In the genomic region with DNA sequence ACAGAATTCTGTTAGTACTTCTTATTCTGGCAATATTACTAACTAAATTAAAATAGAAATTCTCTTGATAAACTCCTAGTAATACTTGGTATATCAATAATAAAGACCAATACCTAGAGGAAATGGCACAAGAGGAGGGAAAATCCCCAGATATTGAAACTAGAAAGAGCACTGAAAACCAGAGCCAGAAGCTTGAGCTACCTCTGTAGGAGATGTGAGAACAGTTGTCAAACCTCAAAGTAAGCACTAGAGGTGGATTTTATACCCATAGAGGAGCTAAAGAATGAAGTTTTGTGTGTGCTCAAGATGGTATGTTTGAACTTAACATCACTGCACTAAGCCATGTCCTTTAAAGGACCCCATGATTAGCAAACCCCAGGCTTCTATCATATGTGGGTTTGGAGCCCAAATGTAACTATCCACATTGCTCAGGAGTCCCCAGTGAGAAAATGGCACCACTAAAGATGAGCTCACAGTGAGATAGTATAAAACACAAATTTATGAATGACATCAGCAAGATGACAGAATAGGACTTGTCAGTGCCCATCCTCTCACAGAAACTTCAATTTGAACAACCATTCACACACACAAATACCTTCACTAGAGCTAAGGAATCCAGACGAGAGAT, we compare ENCODE assay signal across 15 cellular contexts.
A peak's percentile ranks its signal among the peaks of the same experiment; 100 is the strongest.
DNase-seq lines count a peak whose midpoint lies in the region; ATAC-seq and TF ChIP-seq lines count a peak whose summit lies in the region.
"Had no signal": no experiment of that assay in that cellular context is flagged by ENCODE, and none has a peak within 500 bp of the region (broad histone marks: within the 10 kb centered on the region; RNA-seq: fewer than 3 reads in every experiment).

No MANE protein-coding gene starts in this region.

- TF ChIP-seq CTCF in GM13976 (IDR thresholded peaks at IDR 0.05; ENCODE audit: borderline replicate concordance, control extremely low read depth, extremely low read depth, insufficient read depth, missing control alignments) (no peak), type B pancreatic cell (conservative IDR thresholded peaks at IDR 0.05) (no peak), natural killer cell (IDR thresholded peaks at IDR 0.05) (no peak)

- in situ Hi-C loops in GM13976 (cut with MboI; ENCODE audit: low sequenced_read_pairs, unreplicated experiment), result no loop called here

- ATAC-seq in GM19372 (IDR thresholded peaks at IDR 0.05; ENCODE audit: low read depth, unreplicated experiment) (peak; percentile 89), HG02610 (IDR thresholded peaks at IDR 0.05; ENCODE audit: unreplicated experiment) (peak; percentile 85), HG03196 (IDR thresholded peaks at IDR 0.05; ENCODE audit: unreplicated experiment) (peak; percentile 77), natural killer cell (no peak)
- ATAC-seq: gastrocnemius medialis, WTC11 had no signal

- peak; percentile 23 for DNase-seq in GM13976 (ENCODE audit: low spot score)
- no peak for DNase-seq in type B pancreatic cell (ENCODE audit: extremely low spot score, unreplicated experiment)
- no peak for DNase-seq in dermis blood vessel endothelial cell
- no peak for DNase-seq in HT-29 (ENCODE audit: low spot score)
- DNase-seq in natural killer cell, result no peak
- DNase-seq: activated T-cell treated with anti-CD3 and anti-CD28 coated beads for 4 hours; effector CD8-positive, alpha-beta T cell; gastrocnemius medialis; NCI-H526; SHP77; thyroid gland had no signal

- H3K9me3 Mint-ChIP-seq in type B pancreatic cell, result no peaks in the 10 kb centered on the region
- H3K9me3 Mint-ChIP-seq in natural killer cell, result no peaks in the 10 kb centered on the region
- H3K9me3 Mint-ChIP-seq: WTC11 had no signal

- intact Hi-C loops in natural killer cell (cut with micrococcal nuclease), result no loop called here

- H3K27me3 Mint-ChIP-seq in type B pancreatic cell (no peaks in the 10 kb centered on the region), natural killer cell (ENCODE audit: low read depth in 2 of 2) (no peaks in the 10 kb centered on the region)

- H3K27ac Mint-ChIP-seq in type B pancreatic cell (no peak overlapping the region), natural killer cell (no peak overlapping the region)
- H3K27ac Mint-ChIP-seq: WTC11 had no signal

- H3K36me3 Mint-ChIP-seq in type B pancreatic cell (peaks cover 14% of the 10 kb centered on the region), natural killer cell (no peaks in the 10 kb centered on the region)
- H3K36me3 Mint-ChIP-seq: WTC11 had no signal

- no peak overlapping the region for H3K4me3 Mint-ChIP-seq in type B pancreatic cell
- no peak overlapping the region for H3K4me3 Mint-ChIP-seq in natural killer cell
- H3K4me3 Mint-ChIP-seq: WTC11 had no signal

- H3K4me1 Mint-ChIP-seq in type B pancreatic cell (ENCODE audit: unreplicated experiment), result peaks cover 3% of the 10 kb centered on the region
- H3K4me1 Mint-ChIP-seq in natural killer cell, result no peaks in the 10 kb centered on the region
- H3K4me1 Mint-ChIP-seq: WTC11 had no signal

Comparison
In these comparisons a context has a peak if more than half of its experiments do, and no peak if none do; other contexts are left out.
1. ATAC-seq: peak in GM19372 (single experiment), HG02610 (single experiment) and HG03196 (single experiment); none in natural killer cell (0 of 3).